ENCODE assay signal across 20 cellular contexts in the genomic region with DNA sequence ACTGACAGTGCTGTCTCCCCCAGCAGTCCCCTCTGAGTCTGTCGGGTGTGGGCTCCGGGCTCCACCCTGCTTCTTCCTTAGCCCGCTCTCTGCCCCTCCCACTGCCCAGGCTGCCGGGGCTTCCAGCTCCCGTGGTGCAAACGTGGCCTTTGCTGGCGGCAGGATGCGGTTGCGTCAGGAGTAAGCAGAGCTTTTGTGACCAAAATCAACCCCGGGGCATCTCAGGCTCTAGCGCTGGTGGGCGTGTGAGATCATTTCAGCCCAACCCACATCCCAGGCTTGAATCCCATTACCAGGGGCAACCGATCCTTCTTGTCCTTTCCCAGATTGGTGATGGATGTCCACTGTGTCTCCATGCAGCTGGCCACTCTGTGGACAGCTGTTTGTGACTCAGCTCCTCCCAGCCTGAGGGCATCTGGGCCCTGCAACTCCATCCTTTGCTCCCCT. TPM values are rescaled to one million over a fixed set of nuclear protein-coding genes. Genes with fewer than 3 reads are reported as not detected.
DNase-seq lines count a peak whose midpoint lies in the region; ATAC-seq lines count a peak whose summit lies in the region.
"Had no signal": no experiment of that assay in that cellular context is flagged by ENCODE, and none has a peak within 500 bp of the region (broad histone marks: within the 10 kb centered on the region; RNA-seq: fewer than 3 reads in every experiment).

No MANE protein-coding gene starts in this region.

- no peaks in the 10 kb centered on the region for H3K4me1 ChIP-seq in duodenal mucosa (ENCODE audit: control insufficient read depth in 1 of 2, insufficient read depth in 2 of 2, low read length in 2 of 2)
- H3K4me1 ChIP-seq: HAP-1, parathyroid adenoma had no signal

- peak overlapping the region in 1 of 2 donors; percentile 72 for H3K27ac Mint-ChIP-seq in stimulated activated naive CD8-positive, alpha-beta T cell treated with anti-CD3 and anti-CD28 coated beads, Interleukin-15, amount 100 ng/mL, for 72 hours
- H3K27ac Mint-ChIP-seq: activated T-helper 1 cell treated with anti-CD3 and anti-CD28 coated beads, Interleukin-12 subunit alpha, Interleukin-12 subunit beta, Interleukin-2, Interleukin-4 antibody, amounts not matched to agents 30 ng/mL and 10 ng/mL and 1 ng/mL, durations not matched to agents 14 hours and 24 hours and 36 hours; CD8-positive, alpha-beta T cell; WTC11 had no signal

- peaks cover 0 to 7% of the 10 kb centered on the region in 2 donors for H3K36me3 ChIP-seq in duodenal mucosa (ENCODE audit: control insufficient read depth in 1 of 2, insufficient read depth in 2 of 2, low read length in 2 of 2)
- H3K36me3 ChIP-seq: HAP-1 had no signal

- peaks cover 32% of the 10 kb centered on the region for H3K27me3 Mint-ChIP-seq in stimulated activated naive CD8-positive, alpha-beta T cell treated with anti-CD3 and anti-CD28 coated beads, Interleukin-15, amount 100 ng/mL, for 72 hours

- H3K27me3 ChIP-seq in duodenal mucosa (ENCODE audit: control insufficient read depth in 1 of 2, insufficient read depth in 2 of 2, low read length in 2 of 2) = no peaks in the 10 kb centered on the region

- H3K9ac ChIP-seq in duodenal mucosa (ENCODE audit: low read depth in 1 of 2, low read length in 2 of 2) = peak overlapping the region in 1 of 2 donors; percentile 11
- H3K9ac ChIP-seq: parathyroid adenoma had no signal

- no peaks in the 10 kb centered on the region for H3K9me3 Mint-ChIP-seq in stimulated activated naive CD8-positive, alpha-beta T cell treated with anti-CD3 and anti-CD28 coated beads, Interleukin-15, amount 100 ng/mL, for 72 hours
- H3K9me3 Mint-ChIP-seq: activated T-helper 1 cell treated with anti-CD3 and anti-CD28 coated beads, Interleukin-12 subunit alpha, Interleukin-12 subunit beta, Interleukin-2, Interleukin-4 antibody, amounts not matched to agents 30 ng/mL and 10 ng/mL and 1 ng/mL, durations not matched to agents 14 hours and 24 hours and 36 hours had no signal

- H3K4me3 Mint-ChIP-seq in stimulated activated naive CD8-positive, alpha-beta T cell treated with anti-CD3 and anti-CD28 coated beads, Interleukin-15, amount 100 ng/mL, for 72 hours = peak overlapping the region in 1 of 2 donors; percentile 76
- H3K4me3 Mint-ChIP-seq: activated T-helper 1 cell treated with anti-CD3 and anti-CD28 coated beads, Interleukin-12 subunit alpha, Interleukin-12 subunit beta, Interleukin-2, Interleukin-4 antibody, amounts not matched to agents 30 ng/mL and 10 ng/mL and 1 ng/mL, durations not matched to agents 14 hours and 24 hours and 36 hours; CD8-positive, alpha-beta T cell; WTC11 had no signal

- H3K4me3 ChIP-seq in duodenal mucosa (ENCODE audit: low read depth in 1 of 2, low read length in 2 of 2) = no peak overlapping the region
- H3K4me3 ChIP-seq: HAP-1 had no signal

- peak overlapping the region; percentile 23 for H3K27ac ChIP-seq in duodenal mucosa (ENCODE audit: low read depth, low read length)
- H3K27ac ChIP-seq: parathyroid adenoma had no signal

- no peaks in the 10 kb centered on the region for H3K9me3 ChIP-seq in duodenal mucosa (ENCODE audit: control insufficient read depth in 1 of 2, low read length in 2 of 2)
- H3K9me3 ChIP-seq: HAP-1 had no signal

- no peaks in the 10 kb centered on the region for H3K4me1 Mint-ChIP-seq in stimulated activated naive CD8-positive, alpha-beta T cell treated with anti-CD3 and anti-CD28 coated beads, Interleukin-15, amount 100 ng/mL, for 72 hours

- peak in 1 of 2 donors; percentile 52 for DNase-seq in stimulated activated naive CD8-positive, alpha-beta T cell treated with anti-CD3 and anti-CD28 coated beads, Interleukin-15, amount 100 ng/mL, for 72 hours
- DNase-seq in stimulated activated naive CD8-positive, alpha-beta T cell treated with anti-CD3 and anti-CD28 coated beads, Interleukin-15, Interleukin-2, amounts not matched to agents 100 U/mL and 50 U/mL, for 24 hours = no peak
- DNase-seq in myocyte (ENCODE audit: low read depth) = peak; percentile 93
- no peak for DNase-seq in stimulated activated CD4-positive, alpha-beta T cell treated with anti-CD3 and anti-CD28 coated beads, Interleukin-1b, Interleukin-23, amount 100 ng/mL, for 48 hours
- DNase-seq in NCI-H187 treated with DMSO at 0.1 percent for 48 hours (lab: John Stamatoyannopoulos, UW) = no peak
- DNase-seq in ecto neural progenitor cell (ENCODE audit: low spot score) = no peak
- DNase-seq: ACHN; CD8-positive, alpha-beta T cell; effector CD8-positive, alpha-beta T cell; KBM-7; NCI-H1092 treated with DMSO at 0.1 percent for 48 hours; stimulated activated naive CD4-positive, alpha-beta T cell treated with Interleukin-2 at 50 U/mL for 16 hours had no signal

- ATAC-seq in stimulated activated naive CD8-positive, alpha-beta T cell treated with anti-CD3 and anti-CD28 coated beads, Interleukin-15, amount 100 ng/mL, for 72 hours = peak; percentile 88
- no peak for ATAC-seq in stimulated activated naive CD8-positive, alpha-beta T cell treated with anti-CD3 and anti-CD28 coated beads, Interleukin-15, Interleukin-2, amounts not matched to agents 100 U/mL and 50 U/mL, for 24 hours
- no peak for ATAC-seq in HG02973 (IDR thresholded peaks at IDR 0.05; ENCODE audit: unreplicated experiment)
- ATAC-seq: CD8-positive, alpha-beta T cell; Right ventricle myocardium inferior; WTC11 had no signal

RNA-seq across cellular contexts. Expression of a gene that starts 28.2 kb away (rescaled TPM):
- total RNA-seq in myocyte = 4.6 and 5.5 TPM in 2 replicates
- 10.5 TPM for polyA plus RNA-seq in myocyte (2012)

RNA-seq across cellular contexts. Expression of a gene that starts 42.4 kb away (rescaled TPM):
- total RNA-seq in myocyte = not detected in 2 replicates
- polyA plus RNA-seq in myocyte (2012) = 0.30 TPM
- total RNA-seq: activated T-helper 1 cell treated with anti-CD3 and anti-CD28 coated beads, Interleukin-12 subunit alpha, Interleukin-12 subunit beta, Interleukin-2, Interleukin-4 antibody, amounts not matched to agents 30 ng/mL and 10 ng/mL and 1 ng/mL, durations not matched to agents 14 hours and 24 hours and 36 hours; CD8-positive, alpha-beta T cell; Right ventricle myocardium inferior; T-helper 1 cell treated with Interleukin-12 subunit alpha and Interleukin-12 subunit beta and Interleukin-4 antibody, amounts not matched to agents 30 ng/mL and 1 ng/mL, for 36 hours; WTC11 had no signal
